16 cellular contexts compared by ENCODE assay signal in genomic region chr10:47024046-47024322, GRCh38.
DNase-seq lines count a peak whose midpoint lies in the region; ATAC-seq and TF ChIP-seq lines count a peak whose summit lies in the region.
"Had no signal": no experiment of that assay in that cellular context is flagged by ENCODE, and none has a peak within 500 bp of the region (broad histone marks: within the 10 kb centered on the region; RNA-seq: fewer than 3 reads in every experiment).

No MANE protein-coding gene starts in this region.

- TF ChIP-seq POLR2A in IMR-90 (IDR thresholded peaks at IDR 0.05; ENCODE audit: low read depth, low read length) = no peak
- no peak for TF ChIP-seq POLR2A in esophagus muscularis mucosa (IDR thresholded peaks at IDR 0.05; ENCODE audit: low read depth)

- POLR2A ChIA-PET in IMR-90 (lab: Charles Lee; ENCODE audit: unreplicated experiment) = no interaction called here

- no peak overlapping the region for H3K9ac ChIP-seq in IMR-90 (ENCODE audit: low read depth, low read length)
- H3K9ac ChIP-seq: BLaER1 treated with 17β-estradiol and CSF1 and Interleukin-3, amounts not matched to agents 10 nM and 100 nM had no signal

- WGBS in IMR-90 (ENCODE audit: extremely low coverage in 2 of 2, insufficient read length in 1 of 2), 2 experiments = no CpG with 5 or more reads among the region's 1 CpG
- 74% methylated on average over 1 of the region's 1 CpG for WGBS in esophagus muscularis mucosa

- peak overlapping the region; percentile 71; the same call in 1 of the 2 replicates for H2AK5ac ChIP-seq in IMR-90 (ENCODE audit: low read depth, low read length)

- H2BK120ac ChIP-seq in IMR-90 (ENCODE audit: low read depth, low read length) = no peak overlapping the region

- no peak overlapping the region for H3K27ac ChIP-seq in IMR-90 (ENCODE audit: insufficient read depth, low read length)
- H3K27ac ChIP-seq in esophagus muscularis mucosa (replicated peaks in 1 of 4) = no peak overlapping the region
- H3K27ac ChIP-seq: PC-9, RWPE1 had no signal

- dilution Hi-C loops in IMR-90 (cut with HindIII; ENCODE audit: low sequenced_read_pairs, unreplicated experiment) = no loop called here

- H3K4me1 ChIP-seq in IMR-90 (ENCODE audit: control insufficient read depth, insufficient read depth, low read length) (peaks cover 5% of the 10 kb centered on the region; the same call in 1 of the 2 replicates), esophagus muscularis mucosa (peaks cover 0 to 20% (median 13%) of the 10 kb centered on the region in 4 donors)

- peak overlapping the region; percentile 14 for H2AFZ ChIP-seq in IMR-90 (replicated peaks; ENCODE audit: low read length, poor library complexity)
- H2AFZ ChIP-seq: PC-9 had no signal

- H3K4me1 Mint-ChIP-seq in osteocyte (ENCODE audit: unreplicated experiment) = no peaks in the 10 kb centered on the region

- H3K27me3 Mint-ChIP-seq in osteocyte (ENCODE audit: unreplicated experiment) = no peaks in the 10 kb centered on the region

- intact Hi-C loops in IMR-90 (cut with micrococcal nuclease) = loop anchor here (1.0 to 2.0 kb wide), 2 partner anchors 23 to 288 kb away; no protein-coding TSS in a partner anchor
- intact Hi-C loops in esophagus muscularis mucosa (cut with DNase I) = loop anchor here (2.0 kb wide), 1 partner anchor 289 kb away; no protein-coding TSS in a partner anchor

- H3K36me3 Mint-ChIP-seq in osteocyte (ENCODE audit: unreplicated experiment) = no peaks in the 10 kb centered on the region
- H3K36me3 Mint-ChIP-seq: CD8-positive, alpha-beta T cell had no signal

- no peak overlapping the region for H4K91ac ChIP-seq in IMR-90 (ENCODE audit: insufficient read depth, low read depth, low read length)

- H2AK9ac ChIP-seq in IMR-90 (replicated peaks; ENCODE audit: low read depth, low read length, poor library complexity) = no peak overlapping the region

- H3K36me3 ChIP-seq in IMR-90 (ENCODE audit: control insufficient read depth, insufficient read depth, low read length) (no peaks in the 10 kb centered on the region), esophagus muscularis mucosa (no peaks in the 10 kb centered on the region)
- H3K36me3 ChIP-seq: BLaER1 treated with 17β-estradiol and CSF1 and Interleukin-3, amounts not matched to agents 10 nM and 100 nM; HAP-1 had no signal

- H3K27me3 ChIP-seq in IMR-90 (ENCODE audit: control insufficient read depth, insufficient read depth, low read length) (no peaks in the 10 kb centered on the region), esophagus muscularis mucosa (no peaks in the 10 kb centered on the region)
- H3K27me3 ChIP-seq: BLaER1 treated with 17β-estradiol and CSF1 and Interleukin-3, amounts not matched to agents 10 nM and 100 nM had no signal

- CTCF ChIA-PET in IMR-90 (lab: Yijun Ruan, JAX) = interaction anchor here (0.6 to 2.9 kb wide), 7 partner anchors 10 to 24 kb away, joined by 3 to 12 read pairs (median 3); no protein-coding TSS in a partner anchor

- no TSS peak for BruUV-seq in IMR-90 (replicated peaks; lab: Mats Ljungman, UMichigan)

- TF ChIP-seq CTCF in IMR-90 (conservative IDR thresholded peaks at IDR 0.05; ENCODE audit: low read depth, low read length) (no peak), esophagus muscularis mucosa (IDR thresholded peaks at IDR 0.05) (no peak), osteocyte (IDR thresholded peaks at IDR 0.05) (no peak)

- H3K23ac ChIP-seq in IMR-90 (ENCODE audit: low read depth, low read length) = peak overlapping the region; percentile 46; the same call in 1 of the 2 replicates

- H3K27ac Mint-ChIP-seq in osteocyte (ENCODE audit: unreplicated experiment) = no peak overlapping the region
- H3K27ac Mint-ChIP-seq: CD8-positive, alpha-beta T cell had no signal

- in situ Hi-C loops in IMR-90 (cut with MboI; ENCODE audit: low sequenced_read_pairs) = loop anchor here (10.0 kb wide), 1 partner anchor 281 kb away; the partner anchor contains the start of gene GDF10

- H3K56ac ChIP-seq in IMR-90 (ENCODE audit: extremely low read depth, insufficient read depth, low read length) = no peak overlapping the region

- H3K18ac ChIP-seq in IMR-90 (ENCODE audit: low read depth, low read length) = no peak overlapping the region

- ATAC-seq in IMR-90 (ENCODE audit: low read depth) (no peak), HG02588 (IDR thresholded peaks at IDR 0.05; ENCODE audit: unreplicated experiment) (no peak), GM18502 (IDR thresholded peaks at IDR 0.05; ENCODE audit: poor library complexity, unreplicated experiment) (no peak)

- no peaks in the 10 kb centered on the region for H3K9me3 Mint-ChIP-seq in osteocyte (ENCODE audit: unreplicated experiment)
- H3K9me3 Mint-ChIP-seq: CD8-positive, alpha-beta T cell had no signal

- no peak overlapping the region for H3K4me2 ChIP-seq in IMR-90 (ENCODE audit: low read depth, low read length)
- H3K4me2 ChIP-seq: BLaER1 treated with 17β-estradiol and CSF1 and Interleukin-3, amounts not matched to agents 10 nM and 100 nM; PC-9 had no signal

- H2BK15ac ChIP-seq in IMR-90 (ENCODE audit: low read depth, low read length) = peak overlapping the region; percentile 35; the same call in 1 of the 3 replicates

- peak overlapping the region; percentile 85 for H2BK5ac ChIP-seq in IMR-90 (ENCODE audit: low read depth, low read length, poor library complexity, severe bottlenecking)

- no peak overlapping the region for H4K5ac ChIP-seq in IMR-90 (ENCODE audit: low read depth, low read length)

- DNase-seq in activated T-cell treated with anti-CD3 and anti-CD28 coated beads, Interleukin-2, amount 50 U/mL, for 48 hours = peak; percentile 5 to 10
- no peak for DNase-seq in activated T-cell treated with anti-CD3 and anti-CD28 coated beads, Interleukin-2, amount 50 U/mL, for 1 hour
- DNase-seq in IMR-90 (no peak), esophagus muscularis mucosa (ENCODE audit: extremely low spot score) (peak; percentile 62), osteocyte (ENCODE audit: extremely low spot score, unreplicated experiment) (peak; percentile 32), SHP77 (lab: John Stamatoyannopoulos, UW) (no peak)
- DNase-seq: Calu3; CD8-positive, alpha-beta T cell; NCI-H187 treated with DMSO at 0.1 percent for 48 hours; NCI-H524; PC-9 had no signal

- no peak overlapping the region for H3K4me3 Mint-ChIP-seq in osteocyte (ENCODE audit: unreplicated experiment)
- H3K4me3 Mint-ChIP-seq: CD8-positive, alpha-beta T cell had no signal

- H2BK20ac ChIP-seq in IMR-90 (ENCODE audit: low read depth, low read length) = no peak overlapping the region

- TF ChIP-seq RAD21 in IMR-90 (IDR thresholded peaks at IDR 0.05; ENCODE audit: low read length) = no peak

- no peak overlapping the region; the same call in 1 of the 2 replicates for H3K4ac ChIP-seq in IMR-90 (ENCODE audit: low read depth, low read length)

- H3K9me3 ChIP-seq in IMR-90 (ENCODE audit: control insufficient read depth, insufficient read depth, low read length) (no peaks in the 10 kb centered on the region), esophagus muscularis mucosa (no peaks in the 10 kb centered on the region)
- H3K9me3 ChIP-seq: BLaER1 treated with 17β-estradiol and CSF1 and Interleukin-3, amounts not matched to agents 10 nM and 100 nM; HAP-1 had no signal

- no peak for TF ChIP-seq EP300 in esophagus muscularis mucosa (IDR thresholded peaks at IDR 0.05)

- no peak overlapping the region for H3K14ac ChIP-seq in IMR-90 (replicated peaks; ENCODE audit: low read depth, low read length)

- no peaks in the 10 kb centered on the region for H3K79me1 ChIP-seq in IMR-90 (ENCODE audit: low read depth in 1 of 2, low read length in 2 of 2)

- no peak overlapping the region for H4K8ac ChIP-seq in IMR-90 (ENCODE audit: low read depth in 2 of 2, low read length in 2 of 2)

- H3K9me1 ChIP-seq in IMR-90 (ENCODE audit: insufficient read depth, low read length) = peaks cover 6% of the 10 kb centered on the region

- no peaks in the 10 kb centered on the region for H4K20me1 ChIP-seq in IMR-90 (ENCODE audit: insufficient read depth, low read length)
- H4K20me1 ChIP-seq: BLaER1 treated with 17β-estradiol and CSF1 and Interleukin-3, amounts not matched to agents 10 nM and 100 nM had no signal

- no peak overlapping the region for H3K4me3 ChIP-seq in IMR-90 (ENCODE audit: insufficient read depth, low read depth, low read length)
- H3K4me3 ChIP-seq in esophagus muscularis mucosa = no peak overlapping the region
- H3K4me3 ChIP-seq: BLaER1 treated with 17β-estradiol and CSF1 and Interleukin-3, amounts not matched to agents 10 nM and 100 nM; HAP-1; PC-9 had no signal

TF ChIP-seq in IMR-90, 13 proteins besides CTCF, POLR2A, EP300 and RAD21:
- TF ChIP-seq MXI1 (IDR thresholded peaks at IDR 0.05; ENCODE audit: borderline replicate concordance, low read depth, low read length) (no peak), CHD1 (IDR thresholded peaks at IDR 0.05; ENCODE audit: low read depth, low read length) (no peak), MAFK (IDR thresholded peaks at IDR 0.05; ENCODE audit: low read depth, low read length) (no peak)

Comparison
In these comparisons a context has a peak if more than half of its experiments do, and no peak if none do; other contexts are left out.
1. DNase-seq: peak in activated T-cell treated with anti-CD3 and anti-CD28 coated beads, Interleukin-2, amount 50 U/mL, for 48 hours (2 of 2), esophagus muscularis mucosa (single experiment) and osteocyte (single experiment); none in activated T-cell treated with anti-CD3 and anti-CD28 coated beads, Interleukin-2, amount 50 U/mL, for 1 hour (single experiment), IMR-90 (single experiment) and SHP77 (0 of 2).